ENCODE assay signal across 8 cellular contexts in the genomic region with DNA sequence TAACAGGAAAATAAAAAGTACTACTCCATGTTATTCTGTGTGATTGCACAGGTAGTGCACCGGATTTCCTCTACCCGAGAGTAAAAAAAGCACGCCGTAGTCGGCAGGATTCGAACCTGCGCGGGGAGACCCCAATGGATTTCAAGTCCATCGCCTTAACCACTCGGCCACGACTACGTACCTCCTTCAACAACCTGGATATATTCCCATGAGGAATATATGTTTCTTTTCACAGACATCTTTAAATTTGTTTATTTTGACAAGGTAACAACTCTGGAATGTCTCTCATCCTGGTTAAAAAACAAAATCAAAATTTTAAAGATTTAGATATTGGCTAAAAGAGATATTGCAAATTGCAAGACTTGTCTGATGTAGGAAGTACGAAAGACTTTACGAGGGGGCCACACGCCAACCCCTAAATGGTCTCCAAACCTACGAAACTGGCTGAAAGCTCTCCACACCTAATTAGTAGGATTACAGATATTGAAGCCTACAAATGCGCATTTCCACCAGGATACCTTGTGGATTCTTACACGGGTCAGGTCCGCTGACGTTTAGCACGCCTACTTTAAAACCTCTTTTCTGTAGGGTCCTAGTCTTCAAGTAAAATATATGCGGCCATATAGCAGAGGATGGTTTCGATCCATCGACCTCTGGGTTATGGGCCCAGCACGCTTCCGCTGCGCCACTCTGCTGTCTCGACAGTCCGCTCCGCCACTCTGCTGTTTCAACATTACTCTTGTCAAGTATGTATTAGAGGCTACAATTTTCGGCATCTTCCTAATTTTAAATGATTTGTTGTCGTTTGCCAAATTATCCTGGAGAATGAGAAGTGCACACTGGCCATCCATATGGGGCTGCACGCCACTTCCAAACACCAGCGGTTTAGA. TPM values are rescaled to one million over a fixed set of nuclear protein-coding genes. Genes with fewer than 3 reads are reported as not detected.
DNase-seq lines count a peak whose midpoint lies in the region; ATAC-seq and TF ChIP-seq lines count a peak whose summit lies in the region.

No MANE protein-coding gene starts in this region.

- H3K27ac ChIP-seq in lung (ENCODE audit: low read depth in 1 of 2, low read length in 1 of 2): peak overlapping the region in 1 of 2 donors; percentile 68

- no peak for TF ChIP-seq CTCF in lung (IDR thresholded peaks at IDR 0.05; ENCODE audit: control extremely low read depth, extremely low read depth)

- no peaks in the 10 kb centered on the region for H3K9me3 ChIP-seq in lung (ENCODE audit: control insufficient read depth in 2 of 2, insufficient read depth in 1 of 2, low read length in 1 of 2)

- no peaks in the 10 kb centered on the region for H3K36me3 ChIP-seq in lung (ENCODE audit: control insufficient read depth in 2 of 2, insufficient read depth in 2 of 2, low read length in 2 of 2)

- peak overlapping the region; percentile 36 for H3K4me3 ChIP-seq in lung

- H3K4me1 ChIP-seq in lung (ENCODE audit: control insufficient read depth in 2 of 2, insufficient read depth in 2 of 2, low read length in 2 of 2): peaks cover 0 to 11% of the 10 kb centered on the region in 2 donors

- H3K27me3 ChIP-seq in lung (ENCODE audit: control insufficient read depth, insufficient read depth): no peaks in the 10 kb centered on the region

- ATAC-seq in HG03175 (IDR thresholded peaks at IDR 0.05; ENCODE audit: unreplicated experiment) (peak; percentile 45), lung (ENCODE audit: insufficient read depth, low FRiP score) (peak; percentile 81), HG03457 (IDR thresholded peaks at IDR 0.05; ENCODE audit: unreplicated experiment) (no peak)

- WGBS in lung, 2 donors: 1 to 2% methylated on average over 34 of the region's 34 CpGs

- DNase-seq in GM04503 (ENCODE audit: low read depth): peak; percentile 70
- peak; percentile 72 for DNase-seq in NCI-H524 treated with DMSO at 0.1 percent for 48 hours (lab: John Stamatoyannopoulos, UW)
- peak; percentile 79 to 88 for DNase-seq in activated CD4-positive, alpha-beta T cell treated with anti-CD3 and anti-CD28 coated beads, Interleukin-2, amount 50 U/mL, for 24 hours (ENCODE audit: low read depth in 1 of 2, low spot score in 1 of 2)
- DNase-seq in dermis microvascular lymphatic vessel endothelial cell (ENCODE audit: low read depth in 2 of 2): peak; percentile 67 to 68
- peak; percentile 76 for DNase-seq in lung (ENCODE audit: low spot score)
- DNase-seq in stimulated activated CD4-positive, alpha-beta T cell treated with anti-CD3 and anti-CD28 coated beads, TNF-alpha, amount 100 ng/mL, for 1 hour (ENCODE audit: low read depth in 3 of 3, low spot score in 1 of 3): peak; percentile 60 to 82 (median 72)

RNA-seq across cellular contexts. Expression of a gene that starts 52.3 kb away (rescaled TPM):
- total RNA-seq in dermis microvascular lymphatic vessel endothelial cell (15.8 and 17.8 TPM in 2 replicates), lung (10 to 100 TPM; 19.7 to 19.8 TPM)
- 10 to 100 TPM; 17.5 to 40.5 TPM for polyA plus RNA-seq in lung
